1 cellular context compared by ENCODE assay signal in the genomic region with DNA sequence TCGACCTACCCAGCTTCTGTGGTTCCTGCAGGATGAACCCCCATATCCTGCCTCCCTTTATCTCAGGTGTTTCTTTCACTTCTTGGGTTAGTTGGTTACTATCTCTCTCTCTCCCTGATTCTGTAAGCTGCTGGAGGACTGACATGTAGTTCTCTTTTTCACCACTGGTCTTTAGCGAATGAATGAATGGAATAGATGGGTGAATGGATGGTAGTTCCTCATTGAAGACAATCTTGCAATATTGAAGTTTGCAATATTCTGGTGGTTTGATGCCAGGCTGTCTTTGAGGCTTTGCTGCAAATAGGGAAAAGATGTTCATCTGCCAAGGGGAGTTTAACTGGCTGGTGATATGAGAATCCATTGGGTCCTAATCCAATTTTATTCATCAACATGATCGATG.
TF ChIP-seq lines count a peak whose summit lies in the region.

No MANE protein-coding gene starts in this region.

TF ChIP-seq in GM12878, 131 proteins besides CTCF, POLR2A, EP300 and RAD21:
- no peak for TF ChIP-seq GABPA (IDR thresholded peaks at IDR 0.05; ENCODE audit: low read depth)
- no peak for TF ChIP-seq SMAD1 (IDR thresholded peaks at IDR 0.05; ENCODE audit: low read depth, partially characterized antibody)
- no peak for TF ChIP-seq RBBP5 (conservative IDR thresholded peaks at IDR 0.05)
- TF ChIP-seq, protein P1, sequence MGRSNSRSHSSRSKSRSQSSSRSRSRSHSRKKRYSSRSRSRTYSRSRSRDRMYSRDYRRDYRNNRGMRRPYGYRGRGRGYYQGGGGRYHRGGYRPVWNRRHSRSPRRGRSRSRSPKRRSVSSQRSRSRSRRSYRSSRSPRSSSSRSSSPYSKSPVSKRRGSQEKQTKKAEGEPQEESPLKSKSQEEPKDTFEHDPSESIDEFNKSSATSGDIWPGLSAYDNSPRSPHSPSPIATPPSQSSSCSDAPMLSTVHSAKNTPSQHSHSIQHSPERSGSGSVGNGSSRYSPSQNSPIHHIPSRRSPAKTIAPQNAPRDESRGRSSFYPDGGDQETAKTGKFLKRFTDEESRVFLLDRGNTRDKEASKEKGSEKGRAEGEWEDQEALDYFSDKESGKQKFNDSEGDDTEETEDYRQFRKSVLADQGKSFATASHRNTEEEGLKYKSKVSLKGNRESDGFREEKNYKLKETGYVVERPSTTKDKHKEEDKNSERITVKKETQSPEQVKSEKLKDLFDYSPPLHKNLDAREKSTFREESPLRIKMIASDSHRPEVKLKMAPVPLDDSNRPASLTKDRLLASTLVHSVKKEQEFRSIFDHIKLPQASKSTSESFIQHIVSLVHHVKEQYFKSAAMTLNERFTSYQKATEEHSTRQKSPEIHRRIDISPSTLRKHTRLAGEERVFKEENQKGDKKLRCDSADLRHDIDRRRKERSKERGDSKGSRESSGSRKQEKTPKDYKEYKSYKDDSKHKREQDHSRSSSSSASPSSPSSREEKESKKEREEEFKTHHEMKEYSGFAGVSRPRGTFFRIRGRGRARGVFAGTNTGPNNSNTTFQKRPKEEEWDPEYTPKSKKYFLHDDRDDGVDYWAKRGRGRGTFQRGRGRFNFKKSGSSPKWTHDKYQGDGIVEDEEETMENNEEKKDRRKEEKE (IDR thresholded peaks at IDR 0.05) = no peak
- no peak for TF ChIP-seq RELA (IDR thresholded peaks at IDR 0.05; ENCODE audit: borderline replicate concordance, partially characterized antibody)
- no peak for TF ChIP-seq ZSCAN29 (IDR thresholded peaks at IDR 0.05)
- no peak for TF ChIP-seq NR2C1 (IDR thresholded peaks at IDR 0.05)
- TF ChIP-seq BACH1 (IDR thresholded peaks at IDR 0.05; ENCODE audit: borderline replicate concordance) = no peak
- TF ChIP-seq, protein P2, sequence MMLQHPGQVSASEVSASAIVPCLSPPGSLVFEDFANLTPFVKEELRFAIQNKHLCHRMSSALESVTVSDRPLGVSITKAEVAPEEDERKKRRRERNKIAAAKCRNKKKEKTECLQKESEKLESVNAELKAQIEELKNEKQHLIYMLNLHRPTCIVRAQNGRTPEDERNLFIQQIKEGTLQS (IDR thresholded peaks at IDR 0.05; ENCODE audit: borderline replicate concordance, extremely low read depth, low read depth, low read length) = no peak
- TF ChIP-seq, protein P3, sequence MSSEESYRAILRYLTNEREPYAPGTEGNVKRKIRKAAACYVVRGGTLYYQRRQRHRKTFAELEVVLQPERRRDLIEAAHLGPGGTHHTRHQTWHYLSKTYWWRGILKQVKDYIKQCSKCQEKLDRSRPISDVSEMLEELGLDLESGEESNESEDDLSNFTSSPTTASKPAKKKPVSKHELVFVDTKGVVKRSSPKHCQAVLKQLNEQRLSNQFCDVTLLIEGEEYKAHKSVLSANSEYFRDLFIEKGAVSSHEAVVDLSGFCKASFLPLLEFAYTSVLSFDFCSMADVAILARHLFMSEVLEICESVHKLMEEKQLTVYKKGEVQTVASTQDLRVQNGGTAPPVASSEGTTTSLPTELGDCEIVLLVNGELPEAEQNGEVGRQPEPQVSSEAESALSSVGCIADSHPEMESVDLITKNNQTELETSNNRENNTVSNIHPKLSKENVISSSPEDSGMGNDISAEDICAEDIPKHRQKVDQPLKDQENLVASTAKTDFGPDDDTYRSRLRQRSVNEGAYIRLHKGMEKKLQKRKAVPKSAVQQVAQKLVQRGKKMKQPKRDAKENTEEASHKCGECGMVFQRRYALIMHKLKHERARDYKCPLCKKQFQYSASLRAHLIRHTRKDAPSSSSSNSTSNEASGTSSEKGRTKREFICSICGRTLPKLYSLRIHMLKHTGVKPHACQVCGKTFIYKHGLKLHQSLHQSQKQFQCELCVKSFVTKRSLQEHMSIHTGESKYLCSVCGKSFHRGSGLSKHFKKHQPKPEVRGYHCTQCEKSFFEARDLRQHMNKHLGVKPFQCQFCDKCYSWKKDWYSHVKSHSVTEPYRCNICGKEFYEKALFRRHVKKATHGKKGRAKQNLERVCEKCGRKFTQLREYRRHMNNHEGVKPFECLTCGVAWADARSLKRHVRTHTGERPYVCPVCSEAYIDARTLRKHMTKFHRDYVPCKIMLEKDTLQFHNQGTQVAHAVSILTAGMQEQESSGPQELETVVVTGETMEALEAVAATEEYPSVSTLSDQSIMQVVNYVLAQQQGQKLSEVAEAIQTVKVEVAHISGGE (CRISPR knock-in tag; IDR thresholded peaks at IDR 0.05) = no peak
- TF ChIP-seq FOS (IDR thresholded peaks at IDR 0.05; ENCODE audit: borderline replicate concordance, extremely low read depth, insufficient read length) = no peak
- TF ChIP-seq SUPT20H (IDR thresholded peaks at IDR 0.05; ENCODE audit: borderline replicate concordance, control insufficient read depth, low read depth, low read length) = no peak
- no peak for TF ChIP-seq SMC3 (IDR thresholded peaks at IDR 0.05; ENCODE audit: borderline replicate concordance, low read length)
- no peak for TF ChIP-seq KAT2A (conservative IDR thresholded peaks at IDR 0.05; ENCODE audit: control insufficient read depth, low read depth, low read length)
- TF ChIP-seq NFXL1 (IDR thresholded peaks at IDR 0.05; ENCODE audit: borderline replicate concordance) = no peak
- no peak for TF ChIP-seq DPF2 (IDR thresholded peaks at IDR 0.05)
